In genomic region chr14:84144166-84144565, GRCh38 we compare ENCODE assay signal across 15 cellular contexts.
"Had no signal": no experiment of that assay in that cellular context is flagged by ENCODE, and none has a peak within 500 bp of the region (broad histone marks: within the 10 kb centered on the region; RNA-seq: fewer than 3 reads in every experiment).

No MANE protein-coding gene starts in this region.

- H3K4me3 ChIP-seq: ascending aorta, dorsolateral prefrontal cortex, skin epidermis, stomach, thoracic aorta, uterus had no signal

- H3K9me3 ChIP-seq: ascending aorta, stomach, thoracic aorta, uterus had no signal

- H3K4me1 ChIP-seq: ascending aorta, stomach, uterus had no signal

- H3K36me3 ChIP-seq: ascending aorta, stomach, thoracic aorta, uterus had no signal

- H3K27ac ChIP-seq: ascending aorta, dorsolateral prefrontal cortex, skin epidermis, stomach, thoracic aorta, uterus had no signal

- ATAC-seq: activated CD8-positive, alpha-beta memory T cell treated with anti-CD3 and anti-CD28 coated beads, Interleukin-2, amount 10 ng/mL, durations not matched to agents 7 days and 5 days; activated T-cell treated with anti-CD3 and anti-CD28 coated beads, Interleukin-2, amount 50 U/mL, for 4 hours; esophagus mucosa had no signal

- DNase-seq: activated CD4-positive, alpha-beta T cell treated with anti-CD3 and anti-CD28 coated beads, Interleukin-2, amount 50 U/mL, for 48 hours; activated CD4-positive, CD25-positive, alpha-beta regulatory T cell treated with anti-CD3 and anti-CD28 coated beads, Interleukin-2, amount 50 U/mL, for 72 hours; activated CD8-positive, alpha-beta memory T cell treated with anti-CD3 and anti-CD28 coated beads, Interleukin-2, amount 10 ng/mL, durations not matched to agents 7 days and 5 days; activated gamma-delta T cell; activated naive CD8-positive, alpha-beta T cell treated with anti-CD3 and anti-CD28 coated beads for 36 hours; activated T-cell treated with anti-CD3 and anti-CD28 coated beads, Interleukin-2, amount 50 U/mL, for 4 hours; dorsolateral prefrontal cortex; midbrain; naive B cell; stomach; uterus had no signal
